Comparison of ENCODE assay signal across 22 cellular contexts in genomic region chr2:181777654-181778053, GRCh38.
"Had no signal": no experiment of that assay in that cellular context is flagged by ENCODE, and none has a peak within 500 bp of the region (broad histone marks: within the 10 kb centered on the region; RNA-seq: fewer than 3 reads in every experiment).

No MANE protein-coding gene starts in this region.

- H3K9me3 Mint-ChIP-seq: activated naive CD4-positive, alpha-beta T cell treated with anti-CD3 and anti-CD28 coated beads, Interleukin-2, amount 10 ng/mL, durations not matched to agents 7 days and 5 days; immature natural killer cell; natural killer cell treated with Interleukin-12 subunit alpha and Interleukin-12 subunit beta and Interleukin-15 and Interleukin-18, amount 100 ng/mL, for 72 hours had no signal

- H3K4me3 ChIP-seq: body of pancreas, hepatocyte, ovary, prostate gland, spleen, testis, uterus had no signal

- H3K36me3 ChIP-seq: ovary, prostate gland, spleen, uterus had no signal

- H3K4me3 Mint-ChIP-seq: activated naive CD4-positive, alpha-beta T cell treated with anti-CD3 and anti-CD28 coated beads, Interleukin-2, amount 10 ng/mL, durations not matched to agents 7 days and 5 days; immature natural killer cell; natural killer cell treated with Interleukin-12 subunit alpha and Interleukin-12 subunit beta and Interleukin-15 and Interleukin-18, amount 100 ng/mL, for 72 hours had no signal

- H3K36me3 Mint-ChIP-seq: activated naive CD4-positive, alpha-beta T cell treated with anti-CD3 and anti-CD28 coated beads, Interleukin-2, amount 10 ng/mL, durations not matched to agents 7 days and 5 days; immature natural killer cell; natural killer cell treated with Interleukin-12 subunit alpha and Interleukin-12 subunit beta and Interleukin-15 and Interleukin-18, amount 100 ng/mL, for 72 hours had no signal

- DNase-seq: activated CD4-positive, alpha-beta T cell treated with anti-CD3 and anti-CD28 coated beads for 4 hours; activated CD4-positive, alpha-beta T cell treated with anti-CD3 and anti-CD28 coated beads, Interleukin-2, amount 50 U/mL, for 48 hours; activated CD4-positive, CD25-positive, alpha-beta regulatory T cell; activated effector memory CD4-positive, alpha-beta T cell treated with anti-CD3 and anti-CD28 coated beads, Interleukin-2, amount 50 U/mL, for 16 hours; activated naive CD4-positive, alpha-beta T cell treated with anti-CD3 and anti-CD28 coated beads, Interleukin-2, amount 10 ng/mL, durations not matched to agents 7 days and 5 days; body of pancreas; dermis blood vessel endothelial cell; effector CD8-positive, alpha-beta T cell; foreskin melanocyte; immature natural killer cell; left ventricle myocardium superior; mammary epithelial cell; midbrain; ovary; spleen; stimulated activated CD4-positive, alpha-beta T cell treated with anti-CD3 and anti-CD28 coated beads, Interleukin-4, amount 100 ng/mL, for 1 hour; stimulated activated naive CD4-positive, alpha-beta T cell; testis; uterus had no signal

- H3K27me3 ChIP-seq: body of pancreas, hepatocyte, ovary, spleen, testis, uterus had no signal

- H3K27me3 Mint-ChIP-seq: activated naive CD4-positive, alpha-beta T cell treated with anti-CD3 and anti-CD28 coated beads, Interleukin-2, amount 10 ng/mL, durations not matched to agents 7 days and 5 days; natural killer cell treated with Interleukin-12 subunit alpha and Interleukin-12 subunit beta and Interleukin-15 and Interleukin-18, amount 100 ng/mL, for 72 hours had no signal

- H3K27ac Mint-ChIP-seq: activated naive CD4-positive, alpha-beta T cell treated with anti-CD3 and anti-CD28 coated beads, Interleukin-2, amount 10 ng/mL, durations not matched to agents 7 days and 5 days; immature natural killer cell; natural killer cell treated with Interleukin-12 subunit alpha and Interleukin-12 subunit beta and Interleukin-15 and Interleukin-18, amount 100 ng/mL, for 72 hours had no signal
